ENCODE assay signal across 9 cellular contexts in genomic region chr6:4125933-4126864, GRCh38. TPM values are rescaled to one million over a fixed set of nuclear protein-coding genes. Genes with fewer than 3 reads are reported as not detected.
A peak's percentile ranks its signal among the peaks of the same experiment; 100 is the strongest.
DNase-seq lines count a peak whose midpoint lies in the region; ATAC-seq and TF ChIP-seq lines count a peak whose summit lies in the region.
"Had no signal": no experiment of that assay in that cellular context is flagged by ENCODE, and none has a peak within 500 bp of the region (broad histone marks: within the 10 kb centered on the region; RNA-seq: fewer than 3 reads in every experiment).

No MANE protein-coding gene starts in this region.

- no peaks in the 10 kb centered on the region; the same call in 1 of the 2 replicates for H3K27me3 Mint-ChIP-seq in HFFc6 (ENCODE audit: insufficient read depth)
- no peaks in the 10 kb centered on the region for H3K27me3 Mint-ChIP-seq in WTC11 (ENCODE audit: low read depth)

- H2BK120ac ChIP-seq in neuronal stem cell (ENCODE audit: low read depth, low read length) = no peak overlapping the region

- no peak overlapping the region for H2AFZ ChIP-seq in neuronal stem cell (ENCODE audit: low read length)

- H3K27me3 ChIP-seq in heart left ventricle (no peaks in the 10 kb centered on the region), neuronal stem cell (ENCODE audit: control insufficient read depth in 3 of 3, insufficient read depth in 3 of 3, low read depth in 1 of 3, low read length in 3 of 3) (no peaks in the 10 kb centered on the region)

- peak overlapping the region; percentile 86 for H3K27ac Mint-ChIP-seq in HFFc6
- peak overlapping the region; percentile 15; the same call in 1 of the 2 replicates for H3K27ac Mint-ChIP-seq in WTC11

- peak overlapping the region in 2 of 12 donors; percentile 30 to 34 for H3K27ac ChIP-seq in heart left ventricle
- H3K27ac ChIP-seq in neuronal stem cell (replicated peaks; ENCODE audit: low read length) = no peak overlapping the region

- intact Hi-C loops in heart left ventricle (cut with DNase I) = loop anchor here in 2 of 10 donors (10.0 kb wide), 2 partner anchors 61 to 71 kb away; no protein-coding TSS in a partner anchor

- no peak for TF ChIP-seq POLR2A in heart left ventricle (IDR thresholded peaks at IDR 0.05)

- H2BK12ac ChIP-seq in neuronal stem cell (ENCODE audit: low read length) = no peak overlapping the region

- no peak overlapping the region for H2BK5ac ChIP-seq in neuronal stem cell (ENCODE audit: low read length)

- H3K36me3 Mint-ChIP-seq in HFFc6 (ENCODE audit: low read depth) = peaks cover 54% of the 10 kb centered on the region
- H3K36me3 Mint-ChIP-seq in WTC11 = peaks cover 73% of the 10 kb centered on the region

- H3K4me3 ChIP-seq in heart left ventricle = no peak overlapping the region
- no peak overlapping the region for H3K4me3 ChIP-seq in neuronal stem cell (ENCODE audit: low read length in 2 of 2)

- H3K4me3 Mint-ChIP-seq in HFFc6 (peak overlapping the region; percentile 71), WTC11 (no peak overlapping the region)

- ATAC-seq in WTC11 = no peak
- peak in 3 of 4 donors; percentile 44 to 91 (median 77) for ATAC-seq in heart left ventricle
- no peak for ATAC-seq in HG03097 (IDR thresholded peaks at IDR 0.05; ENCODE audit: low FRiP score, unreplicated experiment)

- H3K9me3 Mint-ChIP-seq in HFFc6 (no peaks in the 10 kb centered on the region), WTC11 (peaks cover 9% of the 10 kb centered on the region)

- H3K4me1 ChIP-seq in heart left ventricle (peaks cover 0 to 7% (median 0%) of the 10 kb centered on the region in 12 donors), neuronal stem cell (ENCODE audit: control insufficient read depth in 2 of 2, insufficient read depth in 1 of 2, low read depth in 1 of 2, low read length in 2 of 2) (no peaks in the 10 kb centered on the region)

- no peak overlapping the region for H3K14ac ChIP-seq in neuronal stem cell (ENCODE audit: low read length)

- H3K79me1 ChIP-seq in neuronal stem cell (ENCODE audit: low read depth, low read length) = no peaks in the 10 kb centered on the region

- peaks cover 0 to 100% (median 93%) of the 10 kb centered on the region in 9 donors for H3K36me3 ChIP-seq in heart left ventricle
- H3K36me3 ChIP-seq in neuronal stem cell (replicated peaks in 1 of 2; ENCODE audit: control insufficient read depth in 2 of 2, insufficient read depth in 2 of 2, low read length in 2 of 2) = peaks cover 0 to 92% of the 10 kb centered on the region in 2 donors

- no peaks in the 10 kb centered on the region for H3K9me3 ChIP-seq in heart left ventricle
- H3K9me3 ChIP-seq in neuronal stem cell (replicated peaks in 1 of 2; ENCODE audit: control insufficient read depth in 2 of 2, insufficient read depth in 1 of 2, low read depth in 1 of 2, low read length in 2 of 2) = peaks cover 0 to under 1% of the 10 kb centered on the region in 2 donors

- no peak overlapping the region for H4K8ac ChIP-seq in neuronal stem cell (ENCODE audit: low read depth, low read length)

- H2AK5ac ChIP-seq in neuronal stem cell (ENCODE audit: low read depth, low read length) = no peak overlapping the region

- no peak overlapping the region for H2BK15ac ChIP-seq in neuronal stem cell (ENCODE audit: low read length)

- no peak overlapping the region for H3K9ac ChIP-seq in neuronal stem cell (ENCODE audit: low read depth, low read length, poor library complexity)

- CTCF ChIA-PET in WTC11 (lab: Charles Lee) = interaction anchor here (1.2 to 1.3 kb wide), 2 partner anchors 12 to 27 kb away, joined by 3 to 6 read pairs; no protein-coding TSS in a partner anchor

- peak; percentile 86 for DNase-seq in HFFc6
- DNase-seq in WTC11 (ENCODE audit: low spot score) = no peak
- DNase-seq in heart left ventricle = no peak
- peak; percentile 55 for DNase-seq in smooth muscle cell of the brain vasculature (ENCODE audit: low read depth, low spot score)
- no peak for DNase-seq in neuronal stem cell (ENCODE audit: low spot score)
- no peak for DNase-seq in ecto neural progenitor cell (ENCODE audit: low spot score)
- no peak for DNase-seq in medulla oblongata (ENCODE audit: extremely low spot score)
- DNase-seq: activated effector memory CD4-positive, alpha-beta T cell treated with Interleukin-2 at 50 U/mL for 16 hours had no signal

- no peak overlapping the region for H3K23ac ChIP-seq in neuronal stem cell (ENCODE audit: low read depth, low read length, poor library complexity)

- H3K4ac ChIP-seq in neuronal stem cell (ENCODE audit: low read length) = no peak overlapping the region

- peak; percentile 77 for TF ChIP-seq CTCF in HFFc6 (IDR thresholded peaks at IDR 0.05)
- TF ChIP-seq CTCF in WTC11 (IDR thresholded peaks at IDR 0.05) = no peak
- peak in 3 of 12 donors; percentile 5 to 27 (median 20) for TF ChIP-seq CTCF in heart left ventricle (IDR thresholded peaks at IDR 0.05)

- no peak overlapping the region for H4K91ac ChIP-seq in neuronal stem cell (ENCODE audit: low read depth, low read length, poor library complexity)

- H3K18ac ChIP-seq in neuronal stem cell (ENCODE audit: low read length) = no peak overlapping the region

- no peak overlapping the region for H3K4me2 ChIP-seq in neuronal stem cell (ENCODE audit: insufficient read depth, low read length, poor library complexity, severe bottlenecking)

- WGBS in heart left ventricle, 4 donors = 67 to 79% (median 77%) methylated on average over 8 of the region's 8 CpGs
- no CpG with 5 or more reads among the region's 8 CpGs for WGBS in neuronal stem cell (ENCODE audit: extremely low coverage in 2 of 2, insufficient read length in 2 of 2, insufficient replicate concordance in 1 of 2), 2 donors

- H3K4me1 Mint-ChIP-seq in HFFc6 (ENCODE audit: low read depth) (peaks cover 57% of the 10 kb centered on the region), WTC11 (no peaks in the 10 kb centered on the region)

- POLR2A ChIA-PET in WTC11 (lab: Charles Lee) = no interaction called here

TF ChIP-seq in WTC11, 78 proteins besides CTCF, POLR2A, EP300 and RAD21:
- TF ChIP-seq USF1 (CRISPR knock-in tag; IDR thresholded peaks at IDR 0.05) (no peak), GTF2I (CRISPR knock-in tag; conservative IDR thresholded peaks at IDR 0.05) (no peak), ZNF138 (CRISPR knock-in tag; conservative IDR thresholded peaks at IDR 0.05) (no peak), MXD4 (CRISPR knock-in tag; IDR thresholded peaks at IDR 0.05; ENCODE audit: borderline replicate concordance) (no peak), NFE2L1 (CRISPR knock-in tag; IDR thresholded peaks at IDR 0.05) (no peak), IRF2 (CRISPR knock-in tag; IDR thresholded peaks at IDR 0.05; ENCODE audit: borderline replicate concordance, low read depth) (no peak)
- TF ChIP-seq, protein P1, sequence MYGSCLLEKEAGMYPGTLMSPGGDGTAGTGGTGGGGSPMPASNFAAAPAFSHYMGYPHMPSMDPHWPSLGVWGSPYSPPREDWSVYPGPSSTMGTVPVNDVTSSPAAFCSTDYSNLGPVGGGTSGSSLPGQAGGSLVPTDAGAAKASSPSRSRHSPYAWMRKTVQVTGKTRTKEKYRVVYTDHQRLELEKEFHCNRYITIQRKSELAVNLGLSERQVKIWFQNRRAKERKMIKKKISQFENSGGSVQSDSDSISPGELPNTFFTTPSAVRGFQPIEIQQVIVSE (CRISPR knock-in tag; IDR thresholded peaks at IDR 0.05; ENCODE audit: borderline replicate concordance) = no peak

RNA-seq across cellular contexts. Expression of gene ECI2, which starts 9.2 kb away (rescaled TPM):
- 100 to 1,000 TPM in 4 of 6 experiments, 10 to 100 TPM in 2; 84.1 to 107 (median 102) TPM for total RNA-seq in HFFc6 (2021; fragmentation: NEBNext Ultra II Directional; extraction: Animal tissue kit (Norgen Biotek cat#: 25700))
- total RNA-seq in WTC11 (2021) (56.0 to 61.9 TPM (median 61.4 TPM) in 3 replicates), heart left ventricle (100 to 1,000 TPM; 120 to 192 (median 155) TPM)
- 100 to 1,000 TPM; 130 to 135 TPM for polyA plus RNA-seq in heart left ventricle
- 39.6 TPM for polyA plus RNA-seq in neuronal stem cell (2013, experiment 1 of 2)
- 37.3 TPM for polyA plus RNA-seq in neuronal stem cell (2013, experiment 2 of 2)

RNA-seq across cellular contexts. Expression of gene FAM217A, which starts 47.3 kb away (rescaled TPM):
- not detected for total RNA-seq in HFFc6 (2021; fragmentation: NEBNext Ultra II Directional; extraction: Animal tissue kit (Norgen Biotek cat#: 25700))
- total RNA-seq in WTC11 (2021) = not detected in 3 replicates
- not detected for total RNA-seq in heart left ventricle
- polyA plus RNA-seq in heart left ventricle = not detected
- not detected for polyA plus RNA-seq in neuronal stem cell (2013, experiment 1 of 2)
- polyA plus RNA-seq in neuronal stem cell (2013, experiment 2 of 2) = not detected

Comparison
In these comparisons a context has a peak if more than half of its experiments do, and no peak if none do; other contexts are left out.
1. DNase-seq: peak in HFFc6 (single experiment) and smooth muscle cell of the brain vasculature (single experiment); none in WTC11 (single experiment), heart left ventricle (0 of 5), neuronal stem cell (single experiment), ecto neural progenitor cell (single experiment) and medulla oblongata (single experiment).
2. ATAC-seq: peak in heart left ventricle (3 of 4); none in WTC11 (single experiment) and HG03097 (single experiment).